ENCODE assay signal across 26 cellular contexts in genomic region chr6:72941751-72942150, GRCh38.
DNase-seq lines count a peak whose midpoint lies in the region; ATAC-seq, FAIRE-seq and TF ChIP-seq lines count a peak whose summit lies in the region.
"Had no signal": no experiment of that assay in that cellular context is flagged by ENCODE, and none has a peak within 500 bp of the region (broad histone marks: within the 10 kb centered on the region; RNA-seq: fewer than 3 reads in every experiment).

No MANE protein-coding gene starts in this region.

- no peak overlapping the region for H3K9ac ChIP-seq in SK-N-MC (ENCODE audit: insufficient read length)
- H3K9ac ChIP-seq: neural progenitor cell had no signal

- H3K4me3 Mint-ChIP-seq in endothelial cell (ENCODE audit: unreplicated experiment), result no peak overlapping the region
- H3K4me3 Mint-ChIP-seq: activated CD8-positive, alpha-beta T cell treated with anti-CD3 and anti-CD28 coated beads for 36 hours; activated naive CD8-positive, alpha-beta T cell treated with anti-CD3 and anti-CD28 coated beads for 36 hours; CD14-positive monocyte; neural progenitor cell had no signal

- FAIRE-seq in D721Med (lab: Jason Lieb, UNC), result no peak

- H3K4me1 ChIP-seq in upper lobe of right lung, result no peaks in the 10 kb centered on the region
- H3K4me1 ChIP-seq: ascending aorta, neural progenitor cell had no signal

- no peaks in the 10 kb centered on the region for H3K9me3 Mint-ChIP-seq in endothelial cell (ENCODE audit: unreplicated experiment)
- H3K9me3 Mint-ChIP-seq: activated CD8-positive, alpha-beta T cell treated with anti-CD3 and anti-CD28 coated beads for 36 hours; activated naive CD8-positive, alpha-beta T cell treated with anti-CD3 and anti-CD28 coated beads for 36 hours; neural progenitor cell had no signal

- H3K9me3 ChIP-seq in SK-N-MC (ENCODE audit: low read depth, low read length) (no peaks in the 10 kb centered on the region), upper lobe of right lung (no peaks in the 10 kb centered on the region)
- H3K9me3 ChIP-seq: ascending aorta, gastrocnemius medialis, thoracic aorta had no signal

- intact Hi-C loops in upper lobe of right lung (cut with DNase I), result no loop called here

- H3K4me3 ChIP-seq in SK-N-MC (no peak overlapping the region), upper lobe of right lung (no peak overlapping the region)
- H3K4me3 ChIP-seq: ascending aorta, coronary artery, gastrocnemius medialis, hepatocyte, neural progenitor cell, thoracic aorta had no signal

- H3K36me3 ChIP-seq in SK-N-MC (ENCODE audit: insufficient read depth, low read length) (no peaks in the 10 kb centered on the region), upper lobe of right lung (no peaks in the 10 kb centered on the region)
- H3K36me3 ChIP-seq: ascending aorta, gastrocnemius medialis, neural progenitor cell, thoracic aorta had no signal

- no peaks in the 10 kb centered on the region for H3K36me3 Mint-ChIP-seq in endothelial cell (ENCODE audit: low read depth, unreplicated experiment)
- H3K36me3 Mint-ChIP-seq: CD14-positive monocyte, neural progenitor cell had no signal

- H3K27me3 ChIP-seq in upper lobe of right lung, result no peaks in the 10 kb centered on the region
- H3K27me3 ChIP-seq: ascending aorta, gastrocnemius medialis, hepatocyte, neural progenitor cell had no signal

- TF ChIP-seq CTCF in upper lobe of right lung (IDR thresholded peaks at IDR 0.05) (no peak), D721Med (IDR thresholded peaks at IDR 0.05; ENCODE audit: insufficient read depth, missing control alignments) (no peak), endothelial cell (IDR thresholded peaks at IDR 0.05; ENCODE audit: unreplicated experiment) (no peak)

- no peak overlapping the region for H3K27ac Mint-ChIP-seq in endothelial cell (ENCODE audit: unreplicated experiment)
- H3K27ac Mint-ChIP-seq: activated CD8-positive, alpha-beta T cell treated with anti-CD3 and anti-CD28 coated beads for 36 hours; activated naive CD8-positive, alpha-beta T cell treated with anti-CD3 and anti-CD28 coated beads for 36 hours; CD14-positive monocyte; neural progenitor cell had no signal

- no peaks in the 10 kb centered on the region for H3K27me3 Mint-ChIP-seq in endothelial cell (ENCODE audit: unreplicated experiment)
- H3K27me3 Mint-ChIP-seq: activated CD8-positive, alpha-beta T cell treated with anti-CD3 and anti-CD28 coated beads for 36 hours; activated naive CD8-positive, alpha-beta T cell treated with anti-CD3 and anti-CD28 coated beads for 36 hours had no signal

- peak; percentile 16 for DNase-seq in NCI-H82 (lab: John Stamatoyannopoulos, UW)
- DNase-seq in NCI-H82 treated with DMSO at 0.1 percent for 48 hours (lab: John Stamatoyannopoulos, UW; ENCODE audit: unreplicated experiment), result no peak
- DNase-seq in NCI-H2196 (lab: John Stamatoyannopoulos, UW; ENCODE audit: unreplicated experiment), result peak; percentile 16
- DNase-seq in SK-N-MC (ENCODE audit: low read depth, low spot score), result no peak
- DNase-seq in upper lobe of right lung, result no peak
- no peak for DNase-seq in D721Med (ENCODE audit: insufficient read length, low spot score)
- no peak for DNase-seq in NCI-H524 treated with DMSO at 0.1 percent for 48 hours (lab: John Stamatoyannopoulos, UW)
- no peak for DNase-seq in endothelial cell (ENCODE audit: low spot score)
- DNase-seq: 8988T; activated CD8-positive, alpha-beta T cell treated with anti-CD3 and anti-CD28 coated beads for 36 hours; activated effector memory CD4-positive, alpha-beta T cell treated with Interleukin-2 at 50 U/mL for 16 hours; activated naive CD8-positive, alpha-beta T cell treated with anti-CD3 and anti-CD28 coated beads for 36 hours; gastrocnemius medialis; GOT3; IMR-90; NCI-H187 treated with DMSO at 0.1 percent for 48 hours; NCI-H524; posterior cingulate gyrus; stimulated activated naive CD4-positive, alpha-beta T cell treated with Interleukin-2 at 50 U/mL for 16 hours had no signal

- H3K4me1 Mint-ChIP-seq in endothelial cell (ENCODE audit: unreplicated experiment), result no peaks in the 10 kb centered on the region
- H3K4me1 Mint-ChIP-seq: neural progenitor cell had no signal

- ATAC-seq in upper lobe of right lung, result peak; percentile 96
- ATAC-seq: activated CD8-positive, alpha-beta T cell treated with anti-CD3 and anti-CD28 coated beads for 36 hours; gastrocnemius medialis had no signal

- H3K27ac ChIP-seq in SK-N-MC (peak overlapping the region; percentile 5; the same call in 1 of the 2 replicates), upper lobe of right lung (no peak overlapping the region)
- H3K27ac ChIP-seq: ascending aorta, coronary artery, hepatocyte, neural progenitor cell, RWPE1, thoracic aorta had no signal

Comparison
In these comparisons a context has a peak if more than half of its experiments do, and no peak if none do; other contexts are left out.
1. DNase-seq: peak in NCI-H82 (single experiment) and NCI-H2196 (single experiment); none in NCI-H82 treated with DMSO at 0.1 percent for 48 hours (single experiment), SK-N-MC (single experiment), upper lobe of right lung (single experiment), D721Med (single experiment), NCI-H524 treated with DMSO at 0.1 percent for 48 hours (single experiment) and endothelial cell (single experiment).